Comparison of ENCODE assay signal across 27 cellular contexts in genomic region chr16:48334325-48334724, GRCh38. TPM values are rescaled to one million over a fixed set of nuclear protein-coding genes. Genes with fewer than 3 reads are reported as not detected.
DNase-seq lines count a peak whose midpoint lies in the region; ATAC-seq and TF ChIP-seq lines count a peak whose summit lies in the region.
"Had no signal": no experiment of that assay in that cellular context is flagged by ENCODE, and none has a peak within 500 bp of the region (broad histone marks: within the 10 kb centered on the region; RNA-seq: fewer than 3 reads in every experiment).

No MANE protein-coding gene starts in this region.

- H3K18ac ChIP-seq in IMR-90 (ENCODE audit: low read depth, low read length), result 0 out of 2 replicates have a peak overlapping the region, but pooled peaks have one; percentile 57

- H2BK120ac ChIP-seq in IMR-90 (ENCODE audit: low read depth, low read length), result no peak overlapping the region; the same call in 1 of the 2 replicates

- CTCF ChIA-PET in IMR-90 (lab: Yijun Ruan, JAX) (no interaction called here), WTC11 (lab: Charles Lee) (interaction anchor here (0.6 to 1.4 kb wide), 8 partner anchors 8 to 289 kb away, joined by 3 to 5 read pairs (median 4); no protein-coding TSS in a partner anchor)

- no TSS peak for BruUV-seq in IMR-90 (replicated peaks; lab: Mats Ljungman, UMichigan)

- no peak overlapping the region for H3K4me3 ChIP-seq in DND-41 (ENCODE audit: low read depth in 1 of 2, low read length in 2 of 2)
- no peak overlapping the region for H3K4me3 ChIP-seq in IMR-90 (ENCODE audit: insufficient read depth, low read depth, low read length)
- H3K4me3 ChIP-seq: prostate gland, thyroid gland had no signal

- H3K9me3 Mint-ChIP-seq in WTC11, result no peaks in the 10 kb centered on the region
- H3K9me3 Mint-ChIP-seq in progenitor cell of endocrine pancreas (ENCODE audit: low read depth), result no peaks in the 10 kb centered on the region
- H3K9me3 Mint-ChIP-seq: activated CD4-positive, alpha-beta T cell treated with anti-CD3 and anti-CD28 coated beads, Interleukin-2, amount 10 ng/mL, durations not matched to agents 24 days and 14 days; activated naive CD8-positive, alpha-beta T cell treated with anti-CD3 and anti-CD28 coated beads, Interleukin-2, amount 50 U/mL, for 24 hours; activated T-cell treated with anti-CD3 and anti-CD28 coated beads, Interleukin-2, amount 50 U/mL, for 4 hours; T-helper 2 cell treated with Interferon-gamma antibody and Interleukin-4, amounts not matched to agents 5 μg/mL and 100 μg/mL, for 36 hours had no signal

- dilution Hi-C loops in IMR-90 (cut with HindIII; ENCODE audit: low sequenced_read_pairs, unreplicated experiment), result no loop called here

- no peaks in the 10 kb centered on the region for H4K20me1 ChIP-seq in DND-41 (ENCODE audit: insufficient read depth, low read length)
- H4K20me1 ChIP-seq in IMR-90 (ENCODE audit: insufficient read depth, low read length), result no peaks in the 10 kb centered on the region

- no peaks in the 10 kb centered on the region for H3K27me3 Mint-ChIP-seq in WTC11 (ENCODE audit: low read depth)
- H3K27me3 Mint-ChIP-seq in progenitor cell of endocrine pancreas, result no peaks in the 10 kb centered on the region
- H3K27me3 Mint-ChIP-seq: activated CD4-positive, alpha-beta T cell treated with anti-CD3 and anti-CD28 coated beads, Interleukin-2, amount 10 ng/mL, durations not matched to agents 24 days and 14 days; activated naive CD8-positive, alpha-beta T cell treated with anti-CD3 and anti-CD28 coated beads, Interleukin-2, amount 50 U/mL, for 24 hours had no signal

- H3K27me3 ChIP-seq in DND-41 (ENCODE audit: insufficient read depth, low read length, poor library complexity), result no peaks in the 10 kb centered on the region
- no peaks in the 10 kb centered on the region for H3K27me3 ChIP-seq in IMR-90 (ENCODE audit: control insufficient read depth, insufficient read depth, low read length)
- H3K27me3 ChIP-seq: neutrophil, thyroid gland had no signal

- WGBS in IMR-90 (ENCODE audit: extremely low coverage in 2 of 2, insufficient read length in 1 of 2), 2 experiments, result no CpG with 5 or more reads among the region's 9 CpGs

- POLR2A ChIA-PET in IMR-90 (lab: Charles Lee; ENCODE audit: unreplicated experiment) (interaction anchor here (0.7 kb wide), 1 partner anchor 7 kb away, joined by 4 read pairs; no protein-coding TSS in a partner anchor), WTC11 (lab: Charles Lee) (no interaction called here)

- TF ChIP-seq CTCF in DND-41 (IDR thresholded peaks at IDR 0.05; ENCODE audit: borderline replicate concordance, extremely low read depth, low read length, poor library complexity, severe bottlenecking) (peak; percentile 27), IMR-90 (conservative IDR thresholded peaks at IDR 0.05; ENCODE audit: low read depth, low read length) (no peak), WTC11 (IDR thresholded peaks at IDR 0.05) (no peak), progenitor cell of endocrine pancreas (IDR thresholded peaks at IDR 0.05; ENCODE audit: unreplicated experiment) (no peak)

- peak overlapping the region; percentile 27; the same call in 1 of the 3 replicates for H2BK15ac ChIP-seq in IMR-90 (ENCODE audit: low read depth, low read length)

- H2AFZ ChIP-seq in DND-41 (ENCODE audit: low read depth, low read length) (no peak overlapping the region), IMR-90 (replicated peaks; ENCODE audit: low read length, poor library complexity) (no peak overlapping the region)

- H3K36me3 Mint-ChIP-seq in WTC11, result peaks cover 29% of the 10 kb centered on the region
- peaks cover 20% of the 10 kb centered on the region for H3K36me3 Mint-ChIP-seq in progenitor cell of endocrine pancreas (ENCODE audit: insufficient read depth)

- peak overlapping the region; percentile 5; the same call in 1 of the 2 replicates for H3K14ac ChIP-seq in IMR-90 (replicated peaks; ENCODE audit: low read depth, low read length)

- no peak for TF ChIP-seq POLR2A in IMR-90 (IDR thresholded peaks at IDR 0.05; ENCODE audit: low read depth, low read length)

- H2BK5ac ChIP-seq in IMR-90 (ENCODE audit: low read depth, low read length, poor library complexity, severe bottlenecking), result peak overlapping the region; percentile 44

- H3K56ac ChIP-seq in IMR-90 (ENCODE audit: extremely low read depth, insufficient read depth, low read length), result no peak overlapping the region

- in situ Hi-C loops in IMR-90 (cut with MboI; ENCODE audit: low sequenced_read_pairs), result no loop called here

- H3K4me3 Mint-ChIP-seq in WTC11 (no peak overlapping the region), progenitor cell of endocrine pancreas (ENCODE audit: low read depth) (no peak overlapping the region)
- H3K4me3 Mint-ChIP-seq: activated CD4-positive, alpha-beta T cell treated with anti-CD3 and anti-CD28 coated beads, Interleukin-2, amount 10 ng/mL, durations not matched to agents 24 days and 14 days; activated naive CD8-positive, alpha-beta T cell treated with anti-CD3 and anti-CD28 coated beads, Interleukin-2, amount 50 U/mL, for 24 hours; activated T-cell treated with anti-CD3 and anti-CD28 coated beads, Interleukin-2, amount 50 U/mL, for 4 hours; T-helper 2 cell treated with Interferon-gamma antibody and Interleukin-4, amounts not matched to agents 5 μg/mL and 100 μg/mL, for 36 hours had no signal

- intact Hi-C loops in IMR-90 (cut with micrococcal nuclease), result no loop called here

- peaks cover 29 to 48% of the 10 kb centered on the region in 2 experiments for H3K79me1 ChIP-seq in IMR-90 (ENCODE audit: low read depth in 1 of 2, low read length in 2 of 2)

- no peak overlapping the region for H2BK20ac ChIP-seq in IMR-90 (ENCODE audit: low read depth, low read length)

- no peak overlapping the region for H4K5ac ChIP-seq in IMR-90 (ENCODE audit: low read depth, low read length)

- H3K4me1 ChIP-seq in DND-41 (ENCODE audit: insufficient read depth, low read length) (no peaks in the 10 kb centered on the region), IMR-90 (ENCODE audit: control insufficient read depth, insufficient read depth, low read length) (peaks cover 16% of the 10 kb centered on the region)
- H3K4me1 ChIP-seq: prostate gland had no signal

- H3K79me2 ChIP-seq in DND-41 (ENCODE audit: insufficient read depth, low read length), result no peaks in the 10 kb centered on the region

- H4K91ac ChIP-seq in IMR-90 (ENCODE audit: insufficient read depth, low read depth, low read length), result peak overlapping the region; percentile 33; the same call in 1 of the 2 replicates

- H3K36me3 ChIP-seq in DND-41 (ENCODE audit: insufficient read depth, low read length) (peaks cover 52% of the 10 kb centered on the region), IMR-90 (ENCODE audit: control insufficient read depth, insufficient read depth, low read length) (peaks cover 6% of the 10 kb centered on the region)
- H3K36me3 ChIP-seq: prostate gland had no signal

- peak overlapping the region; percentile 3; the same call in 1 of the 2 replicates for H3K27ac Mint-ChIP-seq in WTC11
- no peak overlapping the region for H3K27ac Mint-ChIP-seq in progenitor cell of endocrine pancreas
- H3K27ac Mint-ChIP-seq: activated CD4-positive, alpha-beta T cell treated with anti-CD3 and anti-CD28 coated beads, Interleukin-2, amount 10 ng/mL, durations not matched to agents 24 days and 14 days; activated naive CD8-positive, alpha-beta T cell treated with anti-CD3 and anti-CD28 coated beads, Interleukin-2, amount 50 U/mL, for 24 hours; T-helper 2 cell treated with Interferon-gamma antibody and Interleukin-4, amounts not matched to agents 5 μg/mL and 100 μg/mL, for 36 hours had no signal

- H3K4me1 Mint-ChIP-seq in WTC11 (peaks cover 43% of the 10 kb centered on the region), progenitor cell of endocrine pancreas (ENCODE audit: low read depth) (peaks cover 9% of the 10 kb centered on the region)
- H3K4me1 Mint-ChIP-seq: activated naive CD8-positive, alpha-beta T cell treated with anti-CD3 and anti-CD28 coated beads, Interleukin-2, amount 50 U/mL, for 24 hours had no signal

- no peaks in the 10 kb centered on the region for H3K9me3 ChIP-seq in DND-41 (ENCODE audit: insufficient read depth, low read length, severe bottlenecking)
- H3K9me3 ChIP-seq in IMR-90 (ENCODE audit: control insufficient read depth, insufficient read depth, low read length), result no peaks in the 10 kb centered on the region
- H3K9me3 ChIP-seq: neutrophil, prostate gland, thyroid gland had no signal

- H3K4me2 ChIP-seq in DND-41 (ENCODE audit: insufficient read depth, low read length) (no peak overlapping the region), IMR-90 (ENCODE audit: low read depth, low read length) (no peak overlapping the region)

- H3K9ac ChIP-seq in DND-41 (ENCODE audit: low read depth, low read length), result no peak overlapping the region
- no peak overlapping the region for H3K9ac ChIP-seq in IMR-90 (ENCODE audit: low read depth, low read length)

- no peak overlapping the region for H2AK9ac ChIP-seq in IMR-90 (replicated peaks; ENCODE audit: low read depth, low read length, poor library complexity)

- H3K9me1 ChIP-seq in IMR-90 (ENCODE audit: insufficient read depth, low read length), result peaks cover 4% of the 10 kb centered on the region; the same call in 1 of the 2 replicates

- H2AK5ac ChIP-seq in IMR-90 (ENCODE audit: low read depth, low read length), result peak overlapping the region; percentile 56

- H3K27ac ChIP-seq in DND-41 (ENCODE audit: low read length) (no peak overlapping the region), IMR-90 (ENCODE audit: insufficient read depth, low read length) (peak overlapping the region; percentile 53; the same call in 1 of the 2 replicates)
- H3K27ac ChIP-seq: neutrophil, prostate gland, thyroid gland had no signal

- H4K8ac ChIP-seq in IMR-90 (ENCODE audit: low read depth in 2 of 2, low read length in 2 of 2), result peak overlapping the region in 1 of 2 experiments; percentile 20; a peak in 1 of 4 replicates

- TF ChIP-seq RAD21 in IMR-90 (IDR thresholded peaks at IDR 0.05; ENCODE audit: low read length), result no peak

- ATAC-seq in DND-41 (ENCODE audit: insufficient read depth, low read depth), result no peak
- ATAC-seq in IMR-90 (ENCODE audit: low read depth), result no peak
- peak; percentile 83 for ATAC-seq in WTC11
- no peak for ATAC-seq in GM19395 (IDR thresholded peaks at IDR 0.05; ENCODE audit: unreplicated experiment)
- no peak for ATAC-seq in left lobe of liver
- ATAC-seq: activated naive CD8-positive, alpha-beta T cell treated with anti-CD3 and anti-CD28 coated beads, Interleukin-2, amount 50 U/mL, for 24 hours; activated T-cell treated with anti-CD3 and anti-CD28 coated beads, Interleukin-2, amount 50 U/mL, for 4 hours; esophagus mucosa had no signal

- no peak for DNase-seq in DND-41
- DNase-seq in IMR-90, result no peak
- peak; percentile 50 for DNase-seq in WTC11 (ENCODE audit: low spot score)
- peak; percentile 35 for DNase-seq in iPS-NIHi7 (ENCODE audit: extremely low spot score)
- no peak for DNase-seq in AML-193 (lab: John Stamatoyannopoulos, UW)
- DNase-seq in progenitor cell of endocrine pancreas (ENCODE audit: low spot score, unreplicated experiment), result no peak
- DNase-seq in left lobe of liver (ENCODE audit: low spot score), result no peak
- DNase-seq: activated CD4-positive, alpha-beta T cell treated with anti-CD3 and anti-CD28 coated beads, Interleukin-2, amount 10 ng/mL, durations not matched to agents 24 days and 14 days; activated gamma-delta T cell treated with Interleukin-2 at 50 U/mL for 16 hours; activated naive CD8-positive, alpha-beta T cell treated with anti-CD3 and anti-CD28 coated beads, Interleukin-2, amount 50 U/mL, for 24 hours; activated T-cell treated with anti-CD3 and anti-CD28 coated beads, Interleukin-2, amount 50 U/mL, for 4 hours; caudate nucleus; cortex of kidney; DMS 273 treated with DMSO at 0.1 percent for 48 hours; EL; kidney; NCI-H1105; NCI-H1930; NCI-H524 treated with DMSO at 0.1 percent for 48 hours; Right ventricle myocardium superior; stimulated activated CD4-positive, alpha-beta T cell treated with anti-CD3 and anti-CD28 coated beads, Interleukin-4, amount 100 ng/mL, for 1 hour; thyroid gland had no signal

- peak overlapping the region; percentile 68 for H3K4ac ChIP-seq in IMR-90 (ENCODE audit: low read depth, low read length)

- no peak overlapping the region for H3K23ac ChIP-seq in IMR-90 (ENCODE audit: low read depth, low read length)

RNA-seq across cellular contexts. Expression of gene SIAH1, which starts 50.9 kb away (rescaled TPM):
- total RNA-seq in IMR-90 (2012; rRNA removed), result 16.9 and 17.7 TPM in 2 replicates
- polyA plus RNA-seq in IMR-90 (2012; rRNA removed), result 8.8 and 10.3 TPM in 2 replicates
- polyA plus RNA-seq in IMR-90 (2012; cell fraction: cytosol; rRNA removed), result 6.3 and 10.9 TPM in 2 replicates
- polyA plus RNA-seq in IMR-90 (2012; cell fraction: nucleus; rRNA removed; ENCODE audit: low replicate concordance), result 8.6 and 22.7 TPM in 2 replicates
- total RNA-seq in WTC11 (2021), result 27.0 to 29.9 TPM (median 28.0 TPM) in 3 replicates
- 38.3 and 40.5 TPM in 2 replicates for total RNA-seq in progenitor cell of endocrine pancreas
- total RNA-seq in left lobe of liver, result 6.9 TPM

Comparison
In these comparisons a context has a peak if more than half of its experiments do, and no peak if none do; other contexts are left out.
1. DNase-seq: peak in WTC11 (single experiment) and iPS-NIHi7 (single experiment); none in DND-41 (single experiment), IMR-90 (single experiment), AML-193 (0 of 2), progenitor cell of endocrine pancreas (single experiment) and left lobe of liver (single experiment).